26 cellular contexts compared by ENCODE assay signal in the genomic region with DNA sequence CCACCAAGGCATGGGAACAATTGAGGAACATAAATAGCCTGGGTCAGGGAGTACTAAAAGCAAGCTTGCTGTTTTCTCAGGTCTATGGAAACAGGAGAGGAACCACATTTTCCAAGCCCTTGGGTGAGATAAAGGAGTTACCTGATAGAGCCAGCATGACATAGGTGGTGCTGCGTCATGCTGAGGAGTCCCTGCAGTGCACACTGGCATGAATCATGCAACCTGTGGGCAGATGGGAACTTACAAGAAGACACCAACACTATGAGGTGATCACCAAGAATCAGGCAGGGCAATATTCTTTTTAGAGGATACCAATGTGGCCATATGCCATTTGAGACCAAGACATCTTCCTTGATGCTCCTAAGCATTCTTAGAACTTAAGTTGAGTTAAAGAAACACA.
"Had no signal": no experiment of that assay in that cellular context is flagged by ENCODE, and none has a peak within 500 bp of the region (broad histone marks: within the 10 kb centered on the region; RNA-seq: fewer than 3 reads in every experiment).

No MANE protein-coding gene starts in this region.

- H3K4me3 Mint-ChIP-seq: dendritic cell treated with granulocyte-macrophage colony-stimulating factor and Interleukin-4, amounts not matched to agents 40 ng/mL and 50 ng/mL, for 4 days; endodermal cell; naive thymus-derived CD4-positive, alpha-beta T cell; nephron; neural progenitor cell; stimulated activated memory B cell treated with anti-CD40 and anti-IgM and Interleukin-4, amounts not matched to agents 10 μg/mL and 1 μg/mL and 100 μg/mL, for 72 hours; stimulated activated naive CD8-positive, alpha-beta T cell treated with anti-CD3 and anti-CD28 coated beads, Interleukin-15, Interleukin-2, amounts not matched to agents 100 ng/mL and 50 ng/mL, for 24 hours had no signal

- H3K4me3 ChIP-seq: colonic mucosa, esophagus muscularis mucosa, heart right ventricle, left lung, neural progenitor cell, right lobe of liver, suprapubic skin, vagina had no signal

- H3K4me1 Mint-ChIP-seq: endodermal cell; naive thymus-derived CD4-positive, alpha-beta T cell; nephron; neural progenitor cell; stimulated activated memory B cell treated with anti-CD40 and anti-IgM and Interleukin-4, amounts not matched to agents 10 μg/mL and 1 μg/mL and 100 μg/mL, for 72 hours had no signal

- H3K27me3 ChIP-seq: colonic mucosa, esophagus muscularis mucosa, heart right ventricle, left lung, neural progenitor cell, right lobe of liver, suprapubic skin, vagina had no signal

- H3K9me3 Mint-ChIP-seq: stimulated activated naive CD8-positive, alpha-beta T cell treated with anti-CD3 and anti-CD28 coated beads, Interleukin-15, Interleukin-2, amounts not matched to agents 100 ng/mL and 50 ng/mL, for 24 hours had no signal

- ATAC-seq: heart right ventricle; left cardiac atrium; left lung; naive thymus-derived CD4-positive, alpha-beta T cell; right lobe of liver; stimulated activated memory B cell treated with anti-CD40 and anti-IgM and Interleukin-4, amounts not matched to agents 10 μg/mL and 1 μg/mL and 100 μg/mL, for 72 hours had no signal

- FAIRE-seq: islet of Langerhans, small intestine had no signal

- H3K27me3 Mint-ChIP-seq: dendritic cell treated with granulocyte-macrophage colony-stimulating factor and Interleukin-4, amounts not matched to agents 40 ng/mL and 50 ng/mL, for 4 days; progenitor cell of endocrine pancreas; stimulated activated memory B cell treated with anti-CD40 and anti-IgM and Interleukin-4, amounts not matched to agents 10 μg/mL and 1 μg/mL and 100 μg/mL, for 72 hours; stimulated activated naive CD8-positive, alpha-beta T cell treated with anti-CD3 and anti-CD28 coated beads, Interleukin-15, Interleukin-2, amounts not matched to agents 100 ng/mL and 50 ng/mL, for 24 hours had no signal

- DNase-seq: colonic mucosa; effector CD8-positive, alpha-beta T cell; endodermal cell; foreskin melanocyte; glutamatergic neuron; heart right ventricle; hippocampal formation; left cardiac atrium; left lung; mesendoderm; midbrain; naive thymus-derived CD4-positive, alpha-beta T cell; right lobe of liver; small intestine; stimulated activated CD4-positive, alpha-beta T cell treated with anti-CD3 and anti-CD28 coated beads, Interleukin-15, amount 100 ng/mL, for 24 hours; stimulated activated CD4-positive, alpha-beta T cell treated with anti-CD3 and anti-CD28 coated beads, Interleukin-4, amount 100 ng/mL, for 24 hours had no signal

- H3K36me3 ChIP-seq: colonic mucosa, esophagus muscularis mucosa, heart right ventricle, left lung, right lobe of liver, suprapubic skin, vagina had no signal
